Comparison of ENCODE assay signal across 2 cellular contexts in genomic region chr10:21452203-21452602, GRCh38.
TF ChIP-seq lines count a peak whose summit lies in the region.

No MANE protein-coding gene starts in this region.

TF ChIP-seq in IMR-90, 13 proteins besides CTCF, POLR2A, EP300 and RAD21 (continued from another document):
- TF ChIP-seq CEBPB (IDR thresholded peaks at IDR 0.05; ENCODE audit: low read depth, low read length) (0 out of 2 replicates have a peak, but pooled peaks have one; percentile 28), MAFK (IDR thresholded peaks at IDR 0.05; ENCODE audit: low read depth, low read length) (no peak)
TF ChIP-seq in IMR-90: peak in this region for 1.

TF ChIP-seq in K562, 482 proteins besides CTCF, POLR2A, EP300 and RAD21 (continued from another document):
- TF ChIP-seq CEBPG (CRISPR knock-in tag; IDR thresholded peaks at IDR 0.05) (no peak), CEBPG (tag; conservative IDR thresholded peaks at IDR 0.05 in 1 of 2, IDR thresholded peaks at IDR 0.05 in 1 of 2) (peak; percentile 41 to 61; a peak in 3 of 4 replicates), ZC3H4 (CRISPR knock-in tag; IDR thresholded peaks at IDR 0.05; ENCODE audit: borderline replicate concordance) (no peak), CHD7 (IDR thresholded peaks at IDR 0.05; ENCODE audit: low read depth, low read length) (no peak), SAP30 (IDR thresholded peaks at IDR 0.05; ENCODE audit: borderline replicate concordance, insufficient read depth, low read depth, low read length, poor library complexity, severe bottlenecking) (no peak), KDM1A (IDR thresholded peaks at IDR 0.05) (no peak)
- TF ChIP-seq, protein P1, sequence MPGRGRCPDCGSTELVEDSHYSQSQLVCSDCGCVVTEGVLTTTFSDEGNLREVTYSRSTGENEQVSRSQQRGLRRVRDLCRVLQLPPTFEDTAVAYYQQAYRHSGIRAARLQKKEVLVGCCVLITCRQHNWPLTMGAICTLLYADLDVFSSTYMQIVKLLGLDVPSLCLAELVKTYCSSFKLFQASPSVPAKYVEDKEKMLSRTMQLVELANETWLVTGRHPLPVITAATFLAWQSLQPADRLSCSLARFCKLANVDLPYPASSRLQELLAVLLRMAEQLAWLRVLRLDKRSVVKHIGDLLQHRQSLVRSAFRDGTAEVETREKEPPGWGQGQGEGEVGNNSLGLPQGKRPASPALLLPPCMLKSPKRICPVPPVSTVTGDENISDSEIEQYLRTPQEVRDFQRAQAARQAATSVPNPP (IDR thresholded peaks at IDR 0.05; ENCODE audit: borderline replicate concordance, insufficient read depth, insufficient read length) = no peak
TF ChIP-seq in K562: peak in this region for 2.
